18 cellular contexts compared by ENCODE assay signal in genomic region chr17:32806646-32807045, GRCh38.
A peak's percentile ranks its signal among the peaks of the same experiment; 100 is the strongest.
DNase-seq lines count a peak whose midpoint lies in the region; ATAC-seq, FAIRE-seq and TF ChIP-seq lines count a peak whose summit lies in the region.
"Had no signal": no experiment of that assay in that cellular context is flagged by ENCODE, and none has a peak within 500 bp of the region (broad histone marks: within the 10 kb centered on the region; RNA-seq: fewer than 3 reads in every experiment).

No MANE protein-coding gene starts in this region.

- peak; percentile 90 for ATAC-seq in RWPE2 (ENCODE audit: low read depth)
- ATAC-seq in upper lobe of right lung = peak; percentile 48
- ATAC-seq: CD8-positive, alpha-beta T cell had no signal

- FAIRE-seq in endothelial cell of umbilical vein (lab: Jason Lieb, UNC) (peak; percentile 73), GM12891 (lab: Jason Lieb, UNC) (no peak)
- FAIRE-seq: G401.6, RCC 7860 had no signal

- H3K9me3 ChIP-seq in RWPE2 (ENCODE audit: severe bottlenecking) = no peaks in the 10 kb centered on the region
- H3K9me3 ChIP-seq in endothelial cell of umbilical vein (replicated peaks; ENCODE audit: control insufficient read depth, insufficient read depth, low read length) = no peaks in the 10 kb centered on the region
- H3K9me3 ChIP-seq in upper lobe of right lung = no peaks in the 10 kb centered on the region
- H3K9me3 ChIP-seq: BLaER1 had no signal

- H3K27ac ChIP-seq in RWPE2 (ENCODE audit: poor library complexity, severe bottlenecking) (peak overlapping the region; percentile 44), endothelial cell of umbilical vein (ENCODE audit: insufficient read depth, low read depth, low read length) (peak overlapping the region; percentile 97), upper lobe of right lung (no peak overlapping the region)
- H3K27ac ChIP-seq: BLaER1 had no signal

- no TSS peak for BruUV-seq in endothelial cell of umbilical vein (replicated peaks; lab: Mats Ljungman, UMichigan)

- H3K27me3 ChIP-seq in RWPE2 (ENCODE audit: insufficient read depth, poor library complexity, severe bottlenecking) = no peaks in the 10 kb centered on the region
- H3K27me3 ChIP-seq in endothelial cell of umbilical vein (ENCODE audit: control insufficient read depth in 2 of 2, insufficient read depth in 2 of 2, low read length in 2 of 2) = no peaks in the 10 kb centered on the region
- H3K27me3 ChIP-seq in upper lobe of right lung = no peaks in the 10 kb centered on the region
- H3K27me3 ChIP-seq: BLaER1 had no signal

- TF ChIP-seq POLR2A in endothelial cell of umbilical vein (IDR thresholded peaks at IDR 0.05; ENCODE audit: low read depth, low read length) (no peak), GM12891 (IDR thresholded peaks at IDR 0.05; ENCODE audit: low read depth, low read length) (no peak)

- POLR2A ChIA-PET in endothelial cell of umbilical vein (lab: Charles Lee) = no interaction called here

- DNase-seq in RWPE2 (ENCODE audit: low spot score) (no peak), endothelial cell of umbilical vein (ENCODE audit: low read depth, low spot score) (peak; percentile 80), lung microvascular endothelial cell (ENCODE audit: low read depth in 2 of 2) (peak; percentile 60 to 61), upper lobe of right lung (no peak), GM12891 (ENCODE audit: insufficient read length, low spot score) (no peak), AML-193 (lab: John Stamatoyannopoulos, UW) (no peak)
- DNase-seq in stimulated activated CD4-positive, alpha-beta T cell treated with anti-CD3 and anti-CD28 coated beads, Interleukin-1b, Interleukin-23, amount 100 ng/mL, for 48 hours = no peak
- DNase-seq: CD8-positive, alpha-beta T cell; Karpas-422; NCI-H1694; NCI-H2081; NCI-H2171 treated with DMSO at 0.1 percent for 48 hours; NCI-H446; NCI-H526; SHP77 had no signal

- no peak overlapping the region for H2AFZ ChIP-seq in endothelial cell of umbilical vein (ENCODE audit: low read depth, low read length)

- intact Hi-C loops in endothelial cell of umbilical vein (cut with micrococcal nuclease) = no loop called here
- intact Hi-C loops in upper lobe of right lung (cut with DNase I) = no loop called here

- H3K9me1 ChIP-seq in endothelial cell of umbilical vein (replicated peaks; ENCODE audit: control insufficient read depth, extremely low read depth, insufficient read depth, low read length) = no peaks in the 10 kb centered on the region

- H3K4me1 ChIP-seq in RWPE2 (ENCODE audit: insufficient read depth, poor library complexity, severe bottlenecking) = peaks cover 40% of the 10 kb centered on the region
- peaks cover 69% of the 10 kb centered on the region for H3K4me1 ChIP-seq in endothelial cell of umbilical vein (ENCODE audit: control insufficient read depth, extremely low read depth, insufficient read depth, low read length)
- peaks cover 6% of the 10 kb centered on the region for H3K4me1 ChIP-seq in upper lobe of right lung
- H3K4me1 ChIP-seq: BLaER1 had no signal

- H4K20me1 ChIP-seq in endothelial cell of umbilical vein (replicated peaks; ENCODE audit: control insufficient read depth, extremely low read depth, insufficient read depth, low read length) = no peaks in the 10 kb centered on the region
- H4K20me1 ChIP-seq: BLaER1 had no signal

- CTCF ChIA-PET in endothelial cell of umbilical vein (lab: Charles Lee) = interaction anchor here (0.9 to 5.9 kb wide), 5 partner anchors 18 to 103 kb away, joined by 3 to 43 read pairs (median 7); partner anchors contain the start of gene MYO1D

- H3K36me3 ChIP-seq in RWPE2 (ENCODE audit: low read depth) (no peaks in the 10 kb centered on the region), endothelial cell of umbilical vein (ENCODE audit: control insufficient read depth in 2 of 2, extremely low read depth in 1 of 2, insufficient read depth in 2 of 2, low read length in 2 of 2) (no peaks in the 10 kb centered on the region), upper lobe of right lung (no peaks in the 10 kb centered on the region)
- H3K36me3 ChIP-seq: BLaER1 had no signal

- H3K9ac ChIP-seq in endothelial cell of umbilical vein (replicated peaks; ENCODE audit: extremely low read depth, insufficient read depth, low read length) = peak overlapping the region; percentile 84
- H3K9ac ChIP-seq: BLaER1 had no signal

- TF ChIP-seq CTCF in RWPE2 (IDR thresholded peaks at IDR 0.05; ENCODE audit: poor library complexity, severe bottlenecking) (no peak), endothelial cell of umbilical vein (IDR thresholded peaks at IDR 0.05; ENCODE audit: extremely low read depth in 1 of 2, insufficient read depth in 1 of 2, low read depth in 1 of 2, low read length in 2 of 2) (no peak), upper lobe of right lung (IDR thresholded peaks at IDR 0.05) (no peak)

- peaks cover 7% of the 10 kb centered on the region for H3K79me2 ChIP-seq in endothelial cell of umbilical vein (ENCODE audit: control insufficient read depth, insufficient read depth, low read length)

- H3K4me3 ChIP-seq in RWPE2 (ENCODE audit: severe bottlenecking) = no peak overlapping the region
- H3K4me3 ChIP-seq in endothelial cell of umbilical vein (replicated peaks in 1 of 3; ENCODE audit: insufficient read depth in 1 of 3, low read depth in 1 of 3, low read length in 3 of 3) = no peak overlapping the region
- no peak overlapping the region for H3K4me3 ChIP-seq in upper lobe of right lung
- H3K4me3 ChIP-seq: BLaER1 had no signal

- H3K4me2 ChIP-seq in endothelial cell of umbilical vein (ENCODE audit: insufficient read depth, low read length) = peak overlapping the region; percentile 28
- H3K4me2 ChIP-seq: BLaER1 had no signal

- dilution Hi-C loops in endothelial cell of umbilical vein (cut with MboI; ENCODE audit: extremely low pct_ligation_motif_present, low sequenced_read_pairs) = no loop called here

TF ChIP-seq in endothelial cell of umbilical vein, 7 proteins besides CTCF, POLR2A, EP300 and RAD21:
- TF ChIP-seq MAX (IDR thresholded peaks at IDR 0.05; ENCODE audit: insufficient read depth, insufficient read length) (no peak), FOS (IDR thresholded peaks at IDR 0.05; ENCODE audit: borderline replicate concordance, insufficient read depth, low read length) (no peak), EZH2 (IDR thresholded peaks at IDR 0.05; ENCODE audit: borderline replicate concordance, low read depth, low read length, severe bottlenecking) (no peak), GATA2 (IDR thresholded peaks at IDR 0.05; ENCODE audit: insufficient read depth, insufficient read length, low read depth, low read length) (no peak), JUN (IDR thresholded peaks at IDR 0.05; ENCODE audit: borderline replicate concordance, insufficient read depth, insufficient read length, low read depth) (peak; percentile 42), POLR2AphosphoS5 (IDR thresholded peaks at IDR 0.05; ENCODE audit: insufficient read depth, low read depth, low read length) (peak; percentile 50), MYC (IDR thresholded peaks at IDR 0.05; ENCODE audit: low read depth, low read length) (no peak)

TF ChIP-seq in GM12891, 5 proteins besides CTCF, POLR2A, EP300 and RAD21:
- no peak for TF ChIP-seq POLR2AphosphoS5 (IDR thresholded peaks at IDR 0.05; ENCODE audit: low read depth, low read length)
- no peak for TF ChIP-seq POU2F2 (IDR thresholded peaks at IDR 0.05; ENCODE audit: low read depth, low read length)

Comparison
In these comparisons a context has a peak if more than half of its experiments do, and no peak if none do; other contexts are left out.
1. DNase-seq: peak in endothelial cell of umbilical vein (single experiment) and lung microvascular endothelial cell (2 of 2); none in RWPE2 (single experiment), upper lobe of right lung (single experiment), GM12891 (single experiment), AML-193 (0 of 2) and stimulated activated CD4-positive, alpha-beta T cell treated with anti-CD3 and anti-CD28 coated beads, Interleukin-1b, Interleukin-23, amount 100 ng/mL, for 48 hours (single experiment).